8 cellular contexts compared by ENCODE assay signal in the genomic region with DNA sequence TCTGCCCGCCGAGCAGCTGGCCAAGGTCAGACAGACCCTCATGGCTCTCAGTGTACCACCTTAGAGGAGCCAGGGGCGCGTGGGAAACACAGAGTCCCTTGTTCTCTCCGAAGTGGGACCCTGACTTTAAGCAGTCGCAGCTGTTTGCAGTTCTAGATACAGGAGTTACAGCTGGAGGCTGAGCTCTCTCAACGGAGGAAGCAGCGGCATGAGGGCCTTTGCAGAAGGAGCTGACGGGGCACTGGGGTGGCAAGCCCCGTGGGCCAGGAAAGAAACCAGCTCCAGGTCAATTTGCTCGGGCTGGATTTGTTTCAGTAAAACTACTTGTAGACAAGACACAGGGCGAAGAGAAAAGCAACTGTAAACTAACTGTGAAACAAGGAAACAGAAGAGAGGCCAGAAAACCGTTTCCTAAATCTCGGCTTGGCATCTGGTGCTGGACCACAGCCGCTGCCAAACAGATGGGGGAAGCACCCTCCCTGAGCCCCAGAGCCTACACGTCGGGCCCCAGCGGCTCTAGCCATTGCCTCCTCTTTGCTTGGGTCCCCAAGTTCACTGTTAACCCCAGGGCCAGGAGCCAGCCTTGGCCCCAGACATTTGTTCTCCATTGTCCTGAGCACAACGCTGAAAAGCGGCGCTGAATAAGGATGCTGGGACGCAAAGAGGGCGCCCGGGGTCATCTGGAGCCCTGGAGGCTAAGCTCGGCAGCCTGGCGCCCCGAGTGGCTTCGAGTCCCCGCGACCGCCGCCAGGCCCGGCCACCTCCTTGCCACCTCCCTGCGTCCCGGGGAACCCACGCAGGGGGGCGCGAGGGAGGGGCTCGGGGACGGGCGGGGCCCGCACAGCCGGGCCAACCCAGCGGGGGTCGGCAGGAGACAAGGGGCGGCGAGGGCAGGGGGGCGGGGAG. TPM values are rescaled to one million over a fixed set of nuclear protein-coding genes. Genes with fewer than 3 reads are reported as not detected.
DNase-seq lines count a peak whose midpoint lies in the region; ATAC-seq and TF ChIP-seq lines count a peak whose summit lies in the region.

No MANE protein-coding gene starts in this region.

- H4K20me1 ChIP-seq in OCI-LY3 (ENCODE audit: insufficient read depth, low read length): no peaks in the 10 kb centered on the region
- H4K20me1 ChIP-seq in mammary epithelial cell (ENCODE audit: insufficient read depth, low read length): no peaks in the 10 kb centered on the region

- TF ChIP-seq CTCF in GM06990 (IDR thresholded peaks at IDR 0.05; ENCODE audit: insufficient read depth, low read length, poor library complexity, severe bottlenecking) (no peak), OCI-LY3 (IDR thresholded peaks at IDR 0.05; ENCODE audit: low read depth, low read length) (no peak), mammary epithelial cell (conservative IDR thresholded peaks at IDR 0.05 in 1 of 2, IDR thresholded peaks at IDR 0.05 in 1 of 2; ENCODE audit: extremely low read depth in 1 of 2, insufficient read depth in 1 of 2, low read depth in 1 of 2, low read length in 2 of 2) (no peak)

- H3K36me3 ChIP-seq in GM06990 (ENCODE audit: control insufficient read depth, insufficient read depth, low read length) (no peaks in the 10 kb centered on the region), OCI-LY3 (replicated peaks; ENCODE audit: low read depth, low read length) (no peaks in the 10 kb centered on the region), mammary epithelial cell (ENCODE audit: insufficient read depth, low read length) (no peaks in the 10 kb centered on the region)

- peak overlapping the region; percentile 29; the same call in 1 of the 2 replicates for H2AFZ ChIP-seq in OCI-LY3 (ENCODE audit: low read depth, low read length)
- peak overlapping the region; percentile 68 for H2AFZ ChIP-seq in mammary epithelial cell (ENCODE audit: low read depth, low read length)

- intact Hi-C loops in mammary epithelial cell (cut with micrococcal nuclease): no loop called here
- intact Hi-C loops in left colon (cut with DNase I, micrococcal nuclease): no loop called here

- H3K79me2 ChIP-seq in OCI-LY3 (ENCODE audit: low read length): peaks cover 22% of the 10 kb centered on the region
- H3K79me2 ChIP-seq in mammary epithelial cell (ENCODE audit: insufficient read depth, low read length): peaks cover 33% of the 10 kb centered on the region

- no peaks in the 10 kb centered on the region for H3K27me3 ChIP-seq in GM06990 (replicated peaks; ENCODE audit: control insufficient read depth, insufficient read depth, low read length)
- H3K27me3 ChIP-seq in OCI-LY3 (ENCODE audit: low read depth, low read length): no peaks in the 10 kb centered on the region
- H3K27me3 ChIP-seq in mammary epithelial cell (ENCODE audit: insufficient read depth, low read length): no peaks in the 10 kb centered on the region

- H3K27ac ChIP-seq in OCI-LY3 (ENCODE audit: low read length) (peak overlapping the region; percentile 13; the same call in 1 of the 2 replicates), mammary epithelial cell (ENCODE audit: insufficient read depth, low read depth, low read length) (no peak overlapping the region)

- 43% methylated on average over 16 of the region's 48 CpGs for WGBS in mammary epithelial cell (ENCODE audit: low coverage, missing lambda C conversion rate)

- dilution Hi-C loops in mammary epithelial cell (cut with HindIII; ENCODE audit: low sequenced_read_pairs): no loop called here

- ATAC-seq in HG02623 (IDR thresholded peaks at IDR 0.05; ENCODE audit: unreplicated experiment) (peak; percentile 21), left colon (peak; percentile 32)

- H3K4me1 ChIP-seq in OCI-LY3 (ENCODE audit: low read length): peaks cover 29% of the 10 kb centered on the region
- H3K4me1 ChIP-seq in mammary epithelial cell (ENCODE audit: insufficient read depth, low read length): peaks cover 31% of the 10 kb centered on the region

- H3K4me3 ChIP-seq in GM06990 (replicated peaks; ENCODE audit: low read depth, low read length) (peak overlapping the region; percentile 69), OCI-LY3 (ENCODE audit: low read length) (peak overlapping the region; percentile 76), mammary epithelial cell (replicated peaks in 1 of 3; ENCODE audit: insufficient read depth in 1 of 3, low read depth in 2 of 3, low read length in 3 of 3) (peak overlapping the region; percentile 47 to 57 (median 55))

- BruUV-seq in mammary epithelial cell (replicated peaks; lab: Mats Ljungman, UMichigan): no TSS peak

- CTCF ChIA-PET in mammary epithelial cell (lab: Charles Lee; ENCODE audit: low non-redundant PET): interaction anchor here (0.5 kb wide), 1 partner anchor 38 kb away, joined by 5 read pairs; no protein-coding TSS in a partner anchor

- DNase-seq in GM06990 (ENCODE audit: extremely low read depth, insufficient read length) (no peak), mammary epithelial cell (no peak), left colon (peak in 1 of 2 donors; percentile 67), superior temporal gyrus (ENCODE audit: extremely low spot score) (peak; percentile 64), SKM-1 treated with dmso at 0.1 percent for 144 hours (lab: John Stamatoyannopoulos, UW; ENCODE audit: unreplicated experiment) (no peak), SHP77 (lab: John Stamatoyannopoulos, UW) (no peak)

- peak overlapping the region; percentile 96 for H3K4me2 ChIP-seq in OCI-LY3 (ENCODE audit: low read length)
- H3K4me2 ChIP-seq in mammary epithelial cell (ENCODE audit: insufficient read depth, low read depth, low read length): peak overlapping the region; percentile 84

- H3K9ac ChIP-seq in OCI-LY3 (ENCODE audit: low read length): peak overlapping the region; percentile 68
- H3K9ac ChIP-seq in mammary epithelial cell (ENCODE audit: insufficient read depth, low read length): no peak overlapping the region

- no peaks in the 10 kb centered on the region for H3K9me3 ChIP-seq in OCI-LY3 (ENCODE audit: insufficient read depth, low read length)
- H3K9me3 ChIP-seq in mammary epithelial cell (replicated peaks; ENCODE audit: insufficient read depth, low read length): no peaks in the 10 kb centered on the region

- in situ Hi-C loops in mammary epithelial cell (cut with MboI; ENCODE audit: low sequenced_read_pairs in 2 of 2): no loop called here

RNA-seq across cellular contexts. Expression of a gene that starts 0.9 kb away (rescaled TPM):
- total RNA-seq in mammary epithelial cell (10 to 100 TPM; 42.7 to 55.3 TPM), left colon (10 to 100 TPM; 54.8 to 67.5 TPM)
- polyA plus RNA-seq in mammary epithelial cell: 28.5 TPM
- polyA minus RNA-seq in mammary epithelial cell: 27.9 TPM

RNA-seq across cellular contexts. Expression of a gene that starts 12.8 kb away (rescaled TPM):
- 10 to 100 TPM; 31.4 to 37.0 TPM for total RNA-seq in mammary epithelial cell
- polyA plus RNA-seq in mammary epithelial cell: 11.3 TPM
- polyA minus RNA-seq in mammary epithelial cell: 13.2 TPM
- total RNA-seq in left colon: 10 to 100 TPM; 29.9 to 35.1 TPM
